Comparison of ENCODE assay signal across 2 cellular contexts in genomic region chr2:202376460-202377307, GRCh38.
TF ChIP-seq lines count a peak whose summit lies in the region.

No MANE protein-coding gene starts in this region.

TF ChIP-seq in HCT116, 20 proteins besides CTCF, POLR2A, EP300 and RAD21:
- no peak for TF ChIP-seq ZFX (IDR thresholded peaks at IDR 0.05)
- TF ChIP-seq FOSL1 (IDR thresholded peaks at IDR 0.05; ENCODE audit: low read depth) = no peak
- TF ChIP-seq POLR2AphosphoS5 (IDR thresholded peaks at IDR 0.05; ENCODE audit: low read depth, low read length) = peak; percentile 31; the same call in 1 of the 2 replicates
- no peak for TF ChIP-seq TCF7L2 (IDR thresholded peaks at IDR 0.05; ENCODE audit: borderline replicate concordance, extremely low read depth, insufficient read depth, insufficient read length)
- TF ChIP-seq CBX3 (IDR thresholded peaks at IDR 0.05; ENCODE audit: low read depth) = no peak

TF ChIP-seq in H1, 55 proteins besides CTCF, POLR2A, EP300 and RAD21:
- 0 out of 4 replicates have a peak, but pooled peaks of 1 of the 2 experiments have one; percentile 20 for TF ChIP-seq HDAC2 (IDR thresholded peaks at IDR 0.05; ENCODE audit: borderline replicate concordance in 1 of 2, low read depth in 2 of 2, low read length in 2 of 2)
- no peak for TF ChIP-seq CEBPB (IDR thresholded peaks at IDR 0.05; ENCODE audit: low read depth, low read length)
- no peak for TF ChIP-seq CHD2 (IDR thresholded peaks at IDR 0.05; ENCODE audit: low read length)
- no peak for TF ChIP-seq RFX5 (IDR thresholded peaks at IDR 0.05; ENCODE audit: borderline replicate concordance, low read depth, low read length)
- TF ChIP-seq KDM4A (IDR thresholded peaks at IDR 0.05; ENCODE audit: low read depth, low read length, severe bottlenecking) = peak; percentile 56
- peak; percentile 52 for TF ChIP-seq SAP30 (IDR thresholded peaks at IDR 0.05; ENCODE audit: insufficient read depth, insufficient replicate concordance, low read length)
- TF ChIP-seq PHF8 (conservative IDR thresholded peaks at IDR 0.05; ENCODE audit: low read depth, low read length) = no peak
- TF ChIP-seq MAFK (IDR thresholded peaks at IDR 0.05; ENCODE audit: low read depth, low read length) = no peak
- TF ChIP-seq SUZ12 (IDR thresholded peaks at IDR 0.05; ENCODE audit: low read length) = no peak
- TF ChIP-seq SIN3A (conservative IDR thresholded peaks at IDR 0.05 in 1 of 2, IDR thresholded peaks at IDR 0.05 in 1 of 2; ENCODE audit: low read depth in 1 of 2, low read length in 2 of 2) = peak in 1 of 2 experiments; percentile 6; a peak in 2 of 4 replicates
- no peak for TF ChIP-seq CHD7 (IDR thresholded peaks at IDR 0.05; ENCODE audit: insufficient replicate concordance, low read length)
- no peak for TF ChIP-seq HDAC6 (IDR thresholded peaks at IDR 0.05; ENCODE audit: low read depth, low read length)
- no peak for TF ChIP-seq SIX5 (IDR thresholded peaks at IDR 0.05; ENCODE audit: low read depth, low read length)
- TF ChIP-seq RBBP5 (IDR thresholded peaks at IDR 0.05; ENCODE audit: borderline replicate concordance, low read depth, low read length) = peak; percentile 83; the same call in 1 of the 2 replicates
- no peak for TF ChIP-seq SIRT6 (IDR thresholded peaks at IDR 0.05; ENCODE audit: low read length)
